Comparison of ENCODE assay signal across 8 cellular contexts in the genomic region with DNA sequence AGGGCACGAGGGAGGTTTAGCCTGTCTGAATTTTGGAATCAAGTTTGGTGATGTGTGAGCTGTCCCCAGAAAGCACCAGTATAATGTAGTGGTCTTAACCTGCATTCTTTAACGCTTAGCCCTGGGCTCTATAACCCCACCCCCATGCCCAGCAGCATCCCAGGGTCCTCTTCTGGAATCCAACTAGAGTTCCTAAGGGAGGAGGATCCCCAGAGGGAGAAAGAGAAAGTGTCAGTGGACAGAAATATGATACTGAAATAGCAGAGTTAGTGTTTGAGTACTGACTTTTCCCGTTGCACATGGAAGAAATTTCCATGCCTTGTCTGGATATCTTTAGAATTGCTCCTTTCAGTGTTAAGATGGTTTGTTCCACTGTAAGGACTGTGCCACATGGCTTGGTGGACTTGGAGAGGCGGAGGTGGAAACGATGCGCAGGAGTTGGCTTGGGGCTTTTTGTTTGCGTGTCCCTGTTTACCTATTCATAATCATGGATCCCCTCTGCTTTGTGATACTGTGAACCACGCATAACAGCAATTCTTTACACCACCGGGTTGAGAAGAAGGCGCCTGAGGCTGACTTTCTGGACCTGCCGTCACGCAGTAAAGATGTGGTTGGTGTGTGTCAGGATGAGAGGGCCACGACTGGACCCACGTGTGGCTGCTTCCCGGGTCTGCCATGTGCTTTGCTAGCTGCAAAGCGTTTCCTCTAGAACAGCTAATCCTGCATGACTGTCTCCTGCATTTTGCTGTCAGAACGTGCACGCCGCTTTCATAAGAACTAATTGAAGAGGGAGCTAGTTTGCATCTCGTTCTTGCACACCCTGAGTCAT.
DNase-seq lines count a peak whose midpoint lies in the region; ATAC-seq and TF ChIP-seq lines count a peak whose summit lies in the region.

No MANE protein-coding gene starts in this region.

- H3K9me3 ChIP-seq in AG04450 (ENCODE audit: control insufficient read depth, insufficient read depth, low read length) (no peaks in the 10 kb centered on the region), SJCRH30 (replicated peaks) (no peaks in the 10 kb centered on the region), WERI-Rb-1 (ENCODE audit: severe bottlenecking) (no peaks in the 10 kb centered on the region)

- no peaks in the 10 kb centered on the region for H3K27me3 ChIP-seq in AG04450 (ENCODE audit: control insufficient read depth, insufficient read depth, low read length)
- no peaks in the 10 kb centered on the region for H3K27me3 ChIP-seq in SJCRH30
- H3K27me3 ChIP-seq in WERI-Rb-1 (ENCODE audit: insufficient read depth, low read depth, severe bottlenecking), result no peaks in the 10 kb centered on the region

- POLR2A ChIA-PET in AG04450 (lab: Yijun Ruan, JAX), result interaction anchor here (0.7 kb wide), 2 partner anchors 81 to 335 kb away, joined by 5 to 10 read pairs; no protein-coding TSS in a partner anchor

- H3K27ac ChIP-seq in AG04450 (ENCODE audit: low read depth, low read length) (peak overlapping the region; percentile 76), SJCRH30 (peak overlapping the region; percentile 78), WERI-Rb-1 (no peak overlapping the region)

- CTCF ChIA-PET in AG04450 (lab: Charles Lee), result interaction anchor here (0.6 to 4.7 kb wide), 7 partner anchors 25 to 922 kb away, joined by 3 to 22 read pairs (median 4); no protein-coding TSS in a partner anchor

- H3K4me1 ChIP-seq in SJCRH30, result peaks cover 3% of the 10 kb centered on the region; the same call in 1 of the 2 replicates

- no peaks in the 10 kb centered on the region; the same call in 1 of the 2 replicates for H3K36me3 ChIP-seq in SJCRH30
- H3K36me3 ChIP-seq in WERI-Rb-1, result no peaks in the 10 kb centered on the region

- TF ChIP-seq CTCF in AG04450 (IDR thresholded peaks at IDR 0.05; ENCODE audit: low read depth, low read length) (no peak), WERI-Rb-1 (IDR thresholded peaks at IDR 0.05; ENCODE audit: low read depth, low read length) (no peak)

- peak overlapping the region; percentile 64 for H3K4me3 ChIP-seq in AG04450 (ENCODE audit: low read depth, low read length)
- H3K4me3 ChIP-seq in SJCRH30, result peak overlapping the region; percentile 61
- peak overlapping the region; percentile 44 for H3K4me3 ChIP-seq in skeletal muscle cell (ENCODE audit: low read depth, low read length)
- H3K4me3 ChIP-seq in WERI-Rb-1 (ENCODE audit: low read depth, low read length), result no peak overlapping the region

- DNase-seq in AG04450 (ENCODE audit: low read depth, low spot score) (no peak), SJCRH30 (peak; percentile 65 to 71), amygdala (lab: John Stamatoyannopoulos, UW) (peak in 43 of 56 donors; percentile 4 to 64 (median 30)), hypothalamus (lab: John Stamatoyannopoulos, UW) (peak in 37 of 51 donors; percentile 5 to 70 (median 29)), skeletal muscle cell (ENCODE audit: low read depth) (peak; percentile 33), WERI-Rb-1 (no peak)

- ATAC-seq in GM19035 (IDR thresholded peaks at IDR 0.05; ENCODE audit: unreplicated experiment) (peak; percentile 45), HG03354 (IDR thresholded peaks at IDR 0.05; ENCODE audit: poor library complexity, severe bottlenecking, unreplicated experiment) (peak; percentile 62)

Comparison
In these comparisons a context has a peak if more than half of its experiments do, and no peak if none do; other contexts are left out.
1. DNase-seq: peak in SJCRH30 (2 of 2), amygdala (43 of 56), hypothalamus (37 of 51) and skeletal muscle cell (single experiment); none in AG04450 (single experiment) and WERI-Rb-1 (single experiment).